1 cellular context compared by ENCODE assay signal in genomic region chr15:25797511-25798206, GRCh38.
TF ChIP-seq lines count a peak whose summit lies in the region.

No MANE protein-coding gene starts in this region.

TF ChIP-seq in HepG2, 621 proteins besides CTCF, POLR2A, EP300 and RAD21 (continued from another document):
- no peak for TF ChIP-seq PBX3 (CRISPR knock-in tag; IDR thresholded peaks at IDR 0.05; ENCODE audit: borderline replicate concordance)
- no peak for TF ChIP-seq ZBTB38 (CRISPR knock-in tag; IDR thresholded peaks at IDR 0.05)
- no peak for TF ChIP-seq ZBTB49 (CRISPR knock-in tag; IDR thresholded peaks at IDR 0.05; ENCODE audit: borderline replicate concordance)
- no peak for TF ChIP-seq SIX1 (CRISPR knock-in tag; IDR thresholded peaks at IDR 0.05; ENCODE audit: borderline replicate concordance)
